In the genomic region with DNA sequence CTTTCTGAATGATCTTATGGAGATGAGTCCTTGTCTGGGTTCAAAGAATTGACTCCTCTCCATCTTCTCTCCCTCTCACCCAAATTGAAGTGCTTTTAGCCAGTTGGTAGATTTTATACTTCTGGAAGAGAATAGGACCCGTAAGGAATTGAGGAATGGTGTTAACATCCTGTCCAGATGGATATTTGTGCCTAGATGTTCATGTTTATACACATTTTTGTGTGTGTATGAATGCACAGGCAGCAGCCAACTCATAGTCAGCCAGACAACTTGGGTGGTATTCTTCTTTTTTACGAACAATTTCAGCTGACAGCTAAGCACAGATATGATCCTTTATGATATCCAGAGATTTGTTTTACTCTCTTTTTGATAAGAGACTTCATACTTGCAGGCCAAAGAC, we compare ENCODE assay signal across 16 cellular contexts.
"Had no signal": no experiment of that assay in that cellular context is flagged by ENCODE, and none has a peak within 500 bp of the region (broad histone marks: within the 10 kb centered on the region; RNA-seq: fewer than 3 reads in every experiment).

No MANE protein-coding gene starts in this region.

- H3K4me1 ChIP-seq: body of pancreas, testis had no signal

- DNase-seq: activated CD4-positive, alpha-beta T cell treated with anti-CD3 and anti-CD28 coated beads for 36 hours; activated CD8-positive, alpha-beta memory T cell treated with anti-CD3 and anti-CD28 coated beads, Interleukin-2, amount 50 U/mL, for 48 hours; activated CD8-positive, alpha-beta T cell treated with anti-CD3 and anti-CD28 coated beads, Interleukin-2, amount 10 ng/mL, durations not matched to agents 7 days and 5 days; activated naive CD4-positive, alpha-beta T cell; activated naive CD8-positive, alpha-beta T cell treated with anti-CD3 and anti-CD28 coated beads, Interleukin-2, amount 50 U/mL, for 24 hours; body of pancreas; hypothalamus; left cardiac atrium; lower lobe of right lung; naive B cell; sigmoid colon; stimulated activated CD4-positive, alpha-beta T cell treated with anti-CD3 and anti-CD28 coated beads, Interleukin-4, amount 100 ng/mL, for 1 hour; stimulated activated CD8-positive, alpha-beta memory T cell treated with anti-CD3 and anti-CD28 coated beads, Interleukin-4, amount 100 ng/mL, for 48 hours; T-cell; T1000; testis had no signal

- H3K9me3 ChIP-seq: body of pancreas, lower lobe of right lung, sigmoid colon, testis had no signal

- H3K27ac ChIP-seq: body of pancreas, lower lobe of right lung, sigmoid colon, testis had no signal

- H3K27me3 ChIP-seq: body of pancreas, sigmoid colon, testis had no signal

- H3K4me3 ChIP-seq: body of pancreas, lower lobe of right lung, sigmoid colon, testis had no signal

- H3K36me3 ChIP-seq: lower lobe of right lung, sigmoid colon had no signal
